12 cellular contexts compared by ENCODE assay signal in the genomic region with DNA sequence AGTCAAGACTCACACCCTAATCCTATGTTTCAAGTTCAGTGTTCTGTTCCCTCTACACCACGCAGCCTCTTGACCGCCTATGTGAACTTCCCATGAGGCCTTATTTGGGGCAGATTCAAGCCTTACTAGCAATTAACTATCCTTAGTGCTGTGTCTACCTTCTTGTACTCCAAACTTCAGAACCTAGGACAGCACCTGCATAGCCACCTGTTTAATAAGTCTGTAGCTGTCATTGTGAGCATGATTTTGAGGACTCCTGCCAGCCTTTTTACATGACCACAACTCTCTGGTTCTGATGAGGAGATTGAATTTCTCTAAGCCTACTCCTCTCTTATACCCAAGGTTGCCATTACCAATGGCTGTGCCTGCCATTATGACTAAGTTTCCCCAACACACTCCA. TPM values are rescaled to one million over a fixed set of nuclear protein-coding genes. Genes with fewer than 3 reads are reported as not detected.
DNase-seq lines count a peak whose midpoint lies in the region; ATAC-seq and TF ChIP-seq lines count a peak whose summit lies in the region.
"Had no signal": no experiment of that assay in that cellular context is flagged by ENCODE, and none has a peak within 500 bp of the region (broad histone marks: within the 10 kb centered on the region; RNA-seq: fewer than 3 reads in every experiment).

No MANE protein-coding gene starts in this region.

- no peak overlapping the region for H2AFZ ChIP-seq in GM23248

- H3K27ac ChIP-seq in GM23248 (no peak overlapping the region), RWPE1 (no peak overlapping the region)
- H3K27ac ChIP-seq: skin epidermis had no signal

- no peaks in the 10 kb centered on the region for H3K9me3 ChIP-seq in GM23248 (ENCODE audit: low read depth)

- CTCF ChIA-PET in RWPE1 (lab: Yijun Ruan, JAX), result interaction anchor here (0.7 kb wide), 1 partner anchor 49 kb away, joined by 3 read pairs; no protein-coding TSS in a partner anchor

- ATAC-seq in HG02759 (IDR thresholded peaks at IDR 0.05; ENCODE audit: unreplicated experiment) (no peak), GM19324 (IDR thresholded peaks at IDR 0.05; ENCODE audit: low FRiP score, unreplicated experiment) (no peak)
- ATAC-seq: T-cell had no signal

- no peaks in the 10 kb centered on the region for H3K36me3 ChIP-seq in GM23248 (ENCODE audit: low read depth)

- no peaks in the 10 kb centered on the region for H3K27me3 ChIP-seq in GM23248 (replicated peaks; ENCODE audit: insufficient read depth)

- no peak overlapping the region for H3K4me2 ChIP-seq in GM23248 (ENCODE audit: unreplicated experiment)

- H3F3A ChIP-seq in GM23248 (ENCODE audit: insufficient read depth), result no peaks in the 10 kb centered on the region; the same call in 1 of the 2 replicates

- POLR2A ChIA-PET in RWPE1 (lab: Yijun Ruan, JAX; ENCODE audit: low non-redundant PET), result no interaction called here

- TF ChIP-seq CTCF in RWPE1 (conservative IDR thresholded peaks at IDR 0.05; ENCODE audit: low read depth) (no peak), fibroblast of pulmonary artery (IDR thresholded peaks at IDR 0.05; ENCODE audit: low read length, missing control alignments) (no peak)

- no peak overlapping the region for H3K9ac ChIP-seq in GM23248

- WGBS in GM23248 (ENCODE audit: low coverage in 1 of 2, low lambda C conversion rate in 2 of 2, missing lambda C conversion rate in 2 of 2), 2 experiments, result 61 to 64% methylated on average over 2 of the region's 2 CpGs

- no peaks in the 10 kb centered on the region for H3K79me2 ChIP-seq in GM23248 (ENCODE audit: insufficient read depth)

- DNase-seq in ACHN (peak; percentile 49), GM23248 (peak; percentile 48), RWPE1 (ENCODE audit: low spot score) (peak; percentile 42), fibroblast of pulmonary artery (ENCODE audit: low read depth) (peak; percentile 69)
- no peak for DNase-seq in stimulated activated CD4-positive, alpha-beta T cell treated with anti-CD3 and anti-CD28 coated beads, Interleukin-1b, Interleukin-23, amount 100 ng/mL, for 48 hours
- DNase-seq in stimulated activated CD4-positive, alpha-beta T cell treated with anti-CD3 and anti-CD28 coated beads, Interleukin-4, amount 100 ng/mL, for 4 hours, result no peak
- DNase-seq: activated naive CD8-positive, alpha-beta T cell treated with anti-CD3 and anti-CD28 coated beads, Interleukin-2, amount 10 ng/mL, durations not matched to agents 7 days and 5 days; DMS153 had no signal

- H3K9me2 ChIP-seq in GM23248 (ENCODE audit: insufficient read depth), result no peaks in the 10 kb centered on the region

- H4K20me1 ChIP-seq in GM23248 (ENCODE audit: insufficient read depth), result no peaks in the 10 kb centered on the region

- peaks cover 13% of the 10 kb centered on the region for H3K4me1 ChIP-seq in GM23248 (ENCODE audit: insufficient read depth)

- in situ Hi-C loops in ACHN (cut with HindIII; ENCODE audit: low pct_ligation_motif_present, low pct_unique_long_range_greater_than_20kb, low sequenced_read_pairs), result no loop called here
- in situ Hi-C loops in GM23248 (cut with MboI), result no loop called here

- H3K4me3 ChIP-seq in GM23248, result no peak overlapping the region
- no peak overlapping the region for H3K4me3 ChIP-seq in fibroblast of pulmonary artery (replicated peaks; ENCODE audit: low read depth, low read length)
- H3K4me3 ChIP-seq: skin epidermis had no signal

RNA-seq across cellular contexts. Expression of a gene that starts 50.8 kb away (rescaled TPM):
- 0.13 and 0.86 TPM in 2 replicates for total RNA-seq in GM23248 (2014; rRNA removed; shearing (Covaris generic))
- 1.2 and 1.6 TPM in 2 replicates for polyA plus RNA-seq in GM23248 (2016; fragmentation: Nextera tagmentation; extraction: Ambion mirVana)
- total RNA-seq: activated naive CD8-positive, alpha-beta T cell treated with anti-CD3 and anti-CD28 coated beads, Interleukin-2, amount 10 ng/mL, durations not matched to agents 7 days and 5 days; T-cell had no signal

Comparison
In these comparisons a context has a peak if more than half of its experiments do, and no peak if none do; other contexts are left out.
1. DNase-seq: peak in ACHN (single experiment), GM23248 (single experiment), RWPE1 (single experiment) and fibroblast of pulmonary artery (single experiment); none in stimulated activated CD4-positive, alpha-beta T cell treated with anti-CD3 and anti-CD28 coated beads, Interleukin-1b, Interleukin-23, amount 100 ng/mL, for 48 hours (single experiment) and stimulated activated CD4-positive, alpha-beta T cell treated with anti-CD3 and anti-CD28 coated beads, Interleukin-4, amount 100 ng/mL, for 4 hours (0 of 2).